In the genomic region with DNA sequence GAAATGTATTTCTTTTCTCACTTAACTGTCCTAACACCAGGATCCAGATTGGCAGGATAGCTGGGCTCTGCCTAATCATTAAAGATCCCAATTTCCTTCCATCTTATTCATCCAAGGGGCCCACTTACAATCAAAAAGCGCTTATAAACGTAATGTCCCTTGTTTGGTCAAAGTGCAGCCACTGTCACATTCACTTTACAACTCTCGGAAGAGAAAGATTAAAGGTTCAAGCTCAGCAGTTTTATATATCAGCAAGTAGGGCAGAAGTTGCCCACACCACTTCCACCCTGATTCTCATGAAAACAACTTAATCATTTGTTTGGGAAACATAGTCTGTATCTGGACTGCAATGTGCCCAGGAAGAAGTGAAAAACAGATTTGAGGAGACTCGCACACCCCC, we compare ENCODE assay signal across 33 cellular contexts.
"Had no signal": no experiment of that assay in that cellular context is flagged by ENCODE, and none has a peak within 500 bp of the region (broad histone marks: within the 10 kb centered on the region; RNA-seq: fewer than 3 reads in every experiment).

No MANE protein-coding gene starts in this region.

- FAIRE-seq: astrocyte, bronchial epithelial cell, endometrium, endothelial cell of umbilical vein, frontal cortex had no signal

- H3K27me3 Mint-ChIP-seq: activated B cell treated with CpG ODN at 0.5 μM for 24 hours; activated CD8-positive, alpha-beta T cell treated with anti-CD3 and anti-CD28 coated beads for 36 hours; activated naive CD8-positive, alpha-beta T cell; central memory CD8-positive, alpha-beta T cell had no signal

- H3K4me3 ChIP-seq: coronary artery had no signal

- H3K36me3 Mint-ChIP-seq: activated naive CD8-positive, alpha-beta T cell had no signal

- H3K4me3 Mint-ChIP-seq: activated B cell treated with CpG ODN at 0.5 μM for 24 hours; activated CD8-positive, alpha-beta T cell treated with anti-CD3 and anti-CD28 coated beads for 36 hours; activated naive CD8-positive, alpha-beta T cell; activated T-cell treated with anti-CD3 and anti-CD28 coated beads, Interleukin-2, amount 50 U/mL, for 4 hours; activated T-helper 17 cell treated with anti-CD3 and anti-CD28 coated beads, Interleukin-2, amount 50 U/mL, for 72 hours; central memory CD8-positive, alpha-beta T cell; T-helper 17 cell; T-helper 2 cell treated with Interferon-gamma antibody and Interleukin-4, amounts not matched to agents 5 μg/mL and 100 μg/mL, for 36 hours had no signal

- H3K9me3 Mint-ChIP-seq: activated B cell treated with CpG ODN at 0.5 μM for 24 hours; activated CD8-positive, alpha-beta T cell treated with anti-CD3 and anti-CD28 coated beads for 36 hours; activated T-cell treated with anti-CD3 and anti-CD28 coated beads, Interleukin-2, amount 50 U/mL, for 4 hours; activated T-helper 17 cell treated with anti-CD3 and anti-CD28 coated beads, Interleukin-2, amount 50 U/mL, for 72 hours; central memory CD8-positive, alpha-beta T cell; T-helper 2 cell treated with Interferon-gamma antibody and Interleukin-4, amounts not matched to agents 5 μg/mL and 100 μg/mL, for 36 hours had no signal

- H3K36me3 ChIP-seq: brain microvascular endothelial cell, WERI-Rb-1 had no signal

- H3K27ac Mint-ChIP-seq: activated B cell treated with CpG ODN at 0.5 μM for 24 hours; activated CD8-positive, alpha-beta T cell treated with anti-CD3 and anti-CD28 coated beads for 36 hours; activated naive CD8-positive, alpha-beta T cell; activated T-helper 17 cell treated with anti-CD3 and anti-CD28 coated beads, Interleukin-2, amount 50 U/mL, for 72 hours; T-helper 17 cell; T-helper 2 cell treated with Interferon-gamma antibody and Interleukin-4, amounts not matched to agents 5 μg/mL and 100 μg/mL, for 36 hours had no signal

- ATAC-seq: activated CD4-positive, CD25-positive, alpha-beta regulatory T cell treated with anti-CD3 and anti-CD28 coated beads, Interleukin-2, amount 50 U/mL, for 24 hours; activated CD8-positive, alpha-beta T cell treated with anti-CD3 and anti-CD28 coated beads for 36 hours; activated T-cell treated with anti-CD3 and anti-CD28 coated beads, Interleukin-2, amount 50 U/mL, for 4 hours; activated T-helper 17 cell treated with anti-CD3 and anti-CD28 coated beads, Interleukin-2, amount 50 U/mL, for 72 hours; T-helper 17 cell had no signal

- H3K27me3 ChIP-seq: brain microvascular endothelial cell had no signal

- H3K27ac ChIP-seq: brain microvascular endothelial cell, coronary artery, epithelial cell of prostate, WERI-Rb-1 had no signal

- DNase-seq: activated B cell treated with CpG ODN at 0.5 μM for 24 hours; activated CD4-positive, alpha-beta T cell treated with anti-CD3 and anti-CD28 coated beads for 48 hours; activated CD4-positive, alpha-beta T cell treated with anti-CD3 and anti-CD28 coated beads, Interleukin-2, amount 50 U/mL, for 1 hour; activated CD4-positive, alpha-beta T cell treated with anti-CD3 and anti-CD28 coated beads, Interleukin-2, amount 50 U/mL, for 48 hours; activated CD8-positive, alpha-beta memory T cell treated with anti-CD3 and anti-CD28 coated beads for 24 hours; activated CD8-positive, alpha-beta T cell treated with anti-CD3 and anti-CD28 coated beads for 36 hours; activated effector memory CD4-positive, alpha-beta T cell treated with Interleukin-2 at 50 U/mL for 16 hours; activated gamma-delta T cell treated with Interleukin-2 at 50 U/mL for 16 hours; activated naive CD4-positive, alpha-beta T cell treated with anti-CD3 and anti-CD28 coated beads, Interleukin-2, amount 50 U/mL, for 16 hours; activated naive CD4-positive, alpha-beta T cell treated with Interleukin-2 at 50 U/mL for 16 hours; activated T-cell treated with anti-CD3 and anti-CD28 coated beads, Interleukin-2, amount 50 U/mL, for 4 hours; amniotic stem cell; anterior cingulate cortex; brain microvascular endothelial cell; dermis blood vessel endothelial cell; effector CD8-positive, alpha-beta T cell; foreskin fibroblast; T-helper 1 cell; T-helper 17 cell; T1000; WERI-Rb-1 had no signal

- H3K4me1 Mint-ChIP-seq: activated B cell treated with CpG ODN at 0.5 μM for 24 hours; activated T-helper 17 cell treated with anti-CD3 and anti-CD28 coated beads, Interleukin-2, amount 50 U/mL, for 72 hours; central memory CD8-positive, alpha-beta T cell; T-helper 17 cell had no signal
